In the genomic region with DNA sequence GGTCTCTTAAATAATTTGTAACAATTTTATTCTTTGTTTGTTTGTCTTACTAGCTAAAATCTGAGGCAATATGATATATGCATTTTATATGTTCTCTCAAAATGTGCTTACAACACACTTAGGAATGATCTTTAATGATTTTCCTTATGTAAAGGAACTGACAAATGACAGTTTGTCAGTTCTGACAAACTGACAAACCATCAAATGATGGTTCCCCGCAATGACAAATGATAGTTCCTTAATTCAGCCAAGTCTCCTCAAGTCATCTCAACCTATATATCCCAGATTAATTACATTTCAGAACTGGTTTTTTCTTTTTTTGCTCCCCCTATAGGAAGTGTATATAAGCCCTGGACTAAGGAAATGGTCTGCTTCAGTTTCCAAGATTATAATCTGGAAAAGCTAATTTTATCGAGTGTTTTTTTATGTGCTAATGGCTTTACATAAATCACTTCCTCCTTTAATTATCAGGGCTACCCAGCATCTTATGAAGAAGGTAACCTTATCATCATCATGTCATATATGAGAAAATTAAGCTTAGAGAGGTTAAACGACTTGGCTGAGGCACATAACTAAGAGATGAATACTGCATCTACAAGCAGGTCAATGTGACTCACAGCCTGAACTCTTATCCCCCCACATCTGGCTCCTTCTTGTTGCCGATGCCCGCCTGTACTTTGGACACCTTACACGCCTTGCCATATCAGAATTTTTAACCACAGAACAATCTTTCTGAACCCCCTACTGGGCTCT, we compare ENCODE assay signal across 11 cellular contexts.
"Had no signal": no experiment of that assay in that cellular context is flagged by ENCODE, and none has a peak within 500 bp of the region (broad histone marks: within the 10 kb centered on the region; RNA-seq: fewer than 3 reads in every experiment).

No MANE protein-coding gene starts in this region.

- H3K36me3 ChIP-seq: ovary, suprapubic skin, upper lobe of left lung had no signal

- DNase-seq: activated CD4-positive, alpha-beta T cell treated with anti-CD3 and anti-CD28 coated beads for 48 hours; activated naive CD4-positive, alpha-beta T cell treated with Interleukin-2 at 50 U/mL for 16 hours; activated naive CD8-positive, alpha-beta T cell treated with anti-CD3 and anti-CD28 coated beads, Interleukin-2, amount 50 U/mL, for 24 hours; ovary; stimulated activated CD4-positive, alpha-beta T cell treated with anti-CD3 and anti-CD28 coated beads, Interleukin-2, amount 100 ng/mL, for 48 hours; stimulated activated naive CD4-positive, alpha-beta T cell treated with Interleukin-2 at 50 U/mL for 16 hours; upper lobe of left lung had no signal

- H3K4me1 ChIP-seq: suprapubic skin, upper lobe of left lung had no signal

- H3K27ac ChIP-seq: ovary, suprapubic skin, upper lobe of left lung had no signal

- ATAC-seq: activated naive CD8-positive, alpha-beta T cell treated with anti-CD3 and anti-CD28 coated beads, Interleukin-2, amount 50 U/mL, for 24 hours; left lobe of liver; natural killer cell treated with Interleukin-12 subunit alpha and Interleukin-12 subunit beta and Interleukin-15 and Interleukin-18, amount 100 ng/mL, for 72 hours; WTC11 had no signal

- H3K27me3 ChIP-seq: ovary, suprapubic skin, upper lobe of left lung had no signal

- H3K4me3 ChIP-seq: ovary, suprapubic skin, upper lobe of left lung had no signal

- H3K9me3 ChIP-seq: ovary, suprapubic skin, upper lobe of left lung had no signal
